Comparison of ENCODE assay signal across 10 cellular contexts in genomic region chr1:180156201-180156600, GRCh38. TPM values are rescaled to one million over a fixed set of nuclear protein-coding genes. Genes with fewer than 3 reads are reported as not detected.
DNase-seq lines count a peak whose midpoint lies in the region; ATAC-seq and TF ChIP-seq lines count a peak whose summit lies in the region.
"Had no signal": no experiment of that assay in that cellular context is flagged by ENCODE, and none has a peak within 500 bp of the region (broad histone marks: within the 10 kb centered on the region; RNA-seq: fewer than 3 reads in every experiment).

No MANE protein-coding gene starts in this region.

- no peak for ATAC-seq in T-cell (replicated peaks in 1 of 4)
- ATAC-seq in stimulated activated naive B cell treated with anti-CD40 and anti-IgM and Interleukin-4, amounts not matched to agents 10 μg/mL and 1 μg/mL and 100 μg/mL, for 72 hours (replicated peaks): peak; percentile 63 to 64

- POLR2A ChIA-PET in activated CD4-positive, alpha-beta T cell treated with anti-CD3 and anti-CD28 coated beads, Interleukin-2, amount 10 ng/mL, durations not matched to agents 7 days and 5 days (lab: Charles Lee): no interaction called here
- POLR2A ChIA-PET in T-cell (lab: Charles Lee): interaction anchor here in 1 of 2 donors (0.6 kb wide), 1 partner anchor 1038 kb away, joined by 3 read pairs; no protein-coding TSS in a partner anchor

- H3K36me3 Mint-ChIP-seq in activated CD4-positive, alpha-beta T cell treated with anti-CD3 and anti-CD28 coated beads, Interleukin-2, amount 10 ng/mL, durations not matched to agents 7 days and 5 days (ENCODE audit: low read depth): no peaks in the 10 kb centered on the region
- peaks cover 2% of the 10 kb centered on the region for H3K36me3 Mint-ChIP-seq in T-cell
- peaks cover 47 to 56% of the 10 kb centered on the region in 2 donors for H3K36me3 Mint-ChIP-seq in stimulated activated naive B cell treated with anti-CD40 and anti-IgM and Interleukin-4, amounts not matched to agents 10 μg/mL and 1 μg/mL and 100 μg/mL, for 72 hours

- peak overlapping the region; percentile 77 to 91 for H3K4me3 ChIP-seq in foreskin fibroblast (ENCODE audit: low read depth in 1 of 2, low read length in 2 of 2)

- peak overlapping the region; percentile 37 for H3K27ac Mint-ChIP-seq in activated CD4-positive, alpha-beta T cell treated with anti-CD3 and anti-CD28 coated beads, Interleukin-2, amount 10 ng/mL, durations not matched to agents 7 days and 5 days
- peak overlapping the region in 1 of 2 donors; percentile 8 for H3K27ac Mint-ChIP-seq in T-cell
- peak overlapping the region; percentile 95 for H3K27ac Mint-ChIP-seq in stimulated activated naive B cell treated with anti-CD40 and anti-IgM and Interleukin-4, amounts not matched to agents 10 μg/mL and 1 μg/mL and 100 μg/mL, for 72 hours

- H3K4me1 Mint-ChIP-seq in activated CD4-positive, alpha-beta T cell treated with anti-CD3 and anti-CD28 coated beads, Interleukin-2, amount 10 ng/mL, durations not matched to agents 7 days and 5 days: peaks cover 28% of the 10 kb centered on the region
- peaks cover 25 to 54% (median 43%) of the 10 kb centered on the region in 3 donors for H3K4me1 Mint-ChIP-seq in T-cell
- peaks cover 44 to 71% of the 10 kb centered on the region in 2 donors for H3K4me1 Mint-ChIP-seq in stimulated activated naive B cell treated with anti-CD40 and anti-IgM and Interleukin-4, amounts not matched to agents 10 μg/mL and 1 μg/mL and 100 μg/mL, for 72 hours

- DNase-seq in activated CD4-positive, alpha-beta T cell treated with anti-CD3 and anti-CD28 coated beads, Interleukin-2, amount 10 ng/mL, durations not matched to agents 7 days and 5 days: no peak
- DNase-seq in activated CD4-positive, alpha-beta T cell treated with anti-CD3 and anti-CD28 coated beads, Interleukin-2, amount 50 U/mL, for 1 hour: no peak
- DNase-seq in T-cell (no peak), foreskin fibroblast (peak in 1 of 2 donors; percentile 26), caudate nucleus (lab: John Stamatoyannopoulos, UW) (no peak), cerebellum (ENCODE audit: low spot score) (no peak), UCSD-AML1 (lab: John Stamatoyannopoulos, UW; ENCODE audit: unreplicated experiment) (no peak)
- peak; percentile 54 for DNase-seq in stimulated activated naive B cell treated with anti-CD40 and anti-IgM and Interleukin-4, amounts not matched to agents 10 μg/mL and 1 μg/mL and 100 μg/mL, for 72 hours
- DNase-seq: NCI-H510A, occipital lobe had no signal

- no peak overlapping the region for H3K27ac ChIP-seq in caudate nucleus (ENCODE audit: low read depth, low read length)

- CTCF ChIA-PET in activated CD4-positive, alpha-beta T cell treated with anti-CD3 and anti-CD28 coated beads, Interleukin-2, amount 10 ng/mL, durations not matched to agents 7 days and 5 days (lab: Charles Lee): interaction anchor here (1.0 kb wide), 1 partner anchor 9 kb away, joined by 3 read pairs; no protein-coding TSS in a partner anchor
- CTCF ChIA-PET in T-cell (lab: Charles Lee): no interaction called here

- no peaks in the 10 kb centered on the region for H3K27me3 Mint-ChIP-seq in activated CD4-positive, alpha-beta T cell treated with anti-CD3 and anti-CD28 coated beads, Interleukin-2, amount 10 ng/mL, durations not matched to agents 7 days and 5 days
- no peaks in the 10 kb centered on the region for H3K27me3 Mint-ChIP-seq in T-cell
- H3K27me3 Mint-ChIP-seq in stimulated activated naive B cell treated with anti-CD40 and anti-IgM and Interleukin-4, amounts not matched to agents 10 μg/mL and 1 μg/mL and 100 μg/mL, for 72 hours: peaks cover 0 to 1% of the 10 kb centered on the region in 2 donors

- TF ChIP-seq CTCF in foreskin fibroblast (IDR thresholded peaks at IDR 0.05; ENCODE audit: low read depth, low read length): no peak

- H3K9me3 Mint-ChIP-seq in activated CD4-positive, alpha-beta T cell treated with anti-CD3 and anti-CD28 coated beads, Interleukin-2, amount 10 ng/mL, durations not matched to agents 7 days and 5 days: no peaks in the 10 kb centered on the region
- H3K9me3 Mint-ChIP-seq in T-cell: no peaks in the 10 kb centered on the region
- no peaks in the 10 kb centered on the region for H3K9me3 Mint-ChIP-seq in stimulated activated naive B cell treated with anti-CD40 and anti-IgM and Interleukin-4, amounts not matched to agents 10 μg/mL and 1 μg/mL and 100 μg/mL, for 72 hours

- peak overlapping the region; percentile 85 for H3K4me3 Mint-ChIP-seq in activated CD4-positive, alpha-beta T cell treated with anti-CD3 and anti-CD28 coated beads, Interleukin-2, amount 10 ng/mL, durations not matched to agents 7 days and 5 days
- H3K4me3 Mint-ChIP-seq in T-cell: peak overlapping the region; percentile 87 to 93 (median 90)
- H3K4me3 Mint-ChIP-seq in stimulated activated naive B cell treated with anti-CD40 and anti-IgM and Interleukin-4, amounts not matched to agents 10 μg/mL and 1 μg/mL and 100 μg/mL, for 72 hours: peak overlapping the region; percentile 90 to 93

RNA-seq across cellular contexts. Expression of gene QSOX1, which starts 1.5 kb away (rescaled TPM):
- 10 to 100 TPM; 18.5 to 23.5 TPM for total RNA-seq in activated CD4-positive, alpha-beta T cell treated with anti-CD3 and anti-CD28 coated beads, Interleukin-2, amount 10 ng/mL, durations not matched to agents 7 days and 5 days
- total RNA-seq in T-cell (10 to 100 TPM; 19.7 to 32.5 (median 28.2) TPM), cerebellum (19.3 TPM)

Comparison
In these comparisons a context has a peak if more than half of its experiments do, and no peak if none do; other contexts are left out.
1. ATAC-seq: peak in stimulated activated naive B cell treated with anti-CD40 and anti-IgM and Interleukin-4, amounts not matched to agents 10 μg/mL and 1 μg/mL and 100 μg/mL, for 72 hours (2 of 2); none in T-cell (0 of 4).
2. Peak in every context shown above with its lines, with median percentiles within 50 percentile points of each other: H3K4me3 Mint-ChIP-seq.